ENCODE assay signal across 8 cellular contexts in the genomic region with DNA sequence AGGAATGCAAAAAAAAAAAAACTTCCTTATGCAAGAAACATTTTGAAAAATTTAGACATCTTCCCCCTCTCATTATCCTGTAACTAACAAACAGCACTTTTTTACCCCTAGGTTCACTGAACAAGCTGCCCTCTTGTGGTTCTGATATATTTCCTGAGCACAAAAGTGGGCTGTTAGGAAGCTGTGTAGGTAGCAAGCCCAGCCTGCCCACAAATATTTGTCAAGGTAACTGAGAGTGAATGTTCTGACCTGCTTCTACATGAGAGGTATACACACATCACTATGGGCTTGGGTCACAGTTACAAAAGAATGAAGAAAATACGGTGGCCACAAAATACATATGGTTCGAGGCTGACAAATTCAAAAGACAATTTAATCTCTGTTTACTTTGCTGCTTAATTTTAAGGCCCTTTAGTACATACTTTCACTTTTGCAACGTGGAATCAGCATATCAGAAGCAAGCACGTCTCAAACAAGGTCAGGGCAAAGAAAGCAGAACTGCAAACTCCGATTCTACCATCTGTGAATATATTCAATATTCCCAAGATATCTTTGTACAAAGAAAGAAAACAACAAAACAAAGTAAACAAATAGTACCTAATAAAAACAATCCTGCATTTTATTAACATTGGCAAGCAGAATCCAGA.
DNase-seq lines count a peak whose midpoint lies in the region; ATAC-seq, FAIRE-seq and TF ChIP-seq lines count a peak whose summit lies in the region.

No MANE protein-coding gene starts in this region.

- TF ChIP-seq RAD21 in neural cell (conservative IDR thresholded peaks at IDR 0.05), result no peak

- peak overlapping the region; percentile 84 for H3K4me3 Mint-ChIP-seq in activated CD4-positive, alpha-beta T cell treated with anti-CD3 and anti-CD28 coated beads, Interleukin-2, amount 10 ng/mL, durations not matched to agents 24 days and 14 days

- no peak overlapping the region for H3K4me2 ChIP-seq in neural cell (ENCODE audit: low read length)

- TF ChIP-seq EP300 in neural cell (conservative IDR thresholded peaks at IDR 0.05; ENCODE audit: poor library complexity, severe bottlenecking), result no peak

- no peak overlapping the region for H3K4me3 ChIP-seq in HUES64 (ENCODE audit: low read length)
- no peak overlapping the region for H3K4me3 ChIP-seq in neural cell (ENCODE audit: low read length)

- peak; percentile 75 for ATAC-seq in GM21423 (IDR thresholded peaks at IDR 0.05; ENCODE audit: unreplicated experiment)
- ATAC-seq in SK-N-SH treated with all-trans-retinoic acid at 6 μM for 48 hours, result peak; percentile 55

- FAIRE-seq in endometrium (lab: Jason Lieb, UNC), result peak; percentile 70

- H3K79me2 ChIP-seq in neural cell (replicated peaks; ENCODE audit: insufficient read depth, low read length), result no peaks in the 10 kb centered on the region

- H3K9me3 ChIP-seq in HUES64 (ENCODE audit: insufficient read depth, low read depth, low read length), result no peaks in the 10 kb centered on the region
- H3K9me3 ChIP-seq in neural cell (ENCODE audit: low read length), result no peaks in the 10 kb centered on the region

- H3K36me3 Mint-ChIP-seq in activated CD4-positive, alpha-beta T cell treated with anti-CD3 and anti-CD28 coated beads, Interleukin-2, amount 10 ng/mL, durations not matched to agents 24 days and 14 days (ENCODE audit: low read depth), result peaks cover 2% of the 10 kb centered on the region

- H3F3A ChIP-seq in neural cell (ENCODE audit: insufficient read depth, low read length, poor library complexity, severe bottlenecking), result no peaks in the 10 kb centered on the region

- H3K27ac Mint-ChIP-seq in activated CD4-positive, alpha-beta T cell treated with anti-CD3 and anti-CD28 coated beads, Interleukin-2, amount 10 ng/mL, durations not matched to agents 24 days and 14 days, result peak overlapping the region; percentile 84

- peak; percentile 82 for DNase-seq in activated CD4-positive, alpha-beta T cell treated with anti-CD3 and anti-CD28 coated beads, Interleukin-2, amount 10 ng/mL, durations not matched to agents 24 days and 14 days
- no peak for DNase-seq in activated CD4-positive, alpha-beta T cell treated with anti-CD3 and anti-CD28 coated beads, Interleukin-2, amount 50 U/mL, for 1 hour
- no peak for DNase-seq in T-helper 9 cell

- no peaks in the 10 kb centered on the region for H3K9me2 ChIP-seq in neural cell (ENCODE audit: insufficient read depth, low read length)

- H3K27me3 Mint-ChIP-seq in activated CD4-positive, alpha-beta T cell treated with anti-CD3 and anti-CD28 coated beads, Interleukin-2, amount 10 ng/mL, durations not matched to agents 24 days and 14 days, result no peaks in the 10 kb centered on the region

- H2AFZ ChIP-seq in neural cell (ENCODE audit: low read depth, low read length), result no peak overlapping the region

- H3K27ac ChIP-seq in HUES64 (ENCODE audit: low read depth, low read length) (peak overlapping the region; percentile 13; the same call in 1 of the 2 replicates), neural cell (ENCODE audit: low read length) (no peak overlapping the region)

- WGBS in HUES64, result 76% methylated on average over 5 of the region's 5 CpGs

- peaks cover 11% of the 10 kb centered on the region for H3K36me3 ChIP-seq in HUES64 (ENCODE audit: insufficient read depth, low read length)
- H3K36me3 ChIP-seq in neural cell (ENCODE audit: insufficient read depth, low read length), result no peaks in the 10 kb centered on the region

- H3K27me3 ChIP-seq in HUES64 (ENCODE audit: insufficient read depth, low read length), result no peaks in the 10 kb centered on the region
- no peaks in the 10 kb centered on the region for H3K27me3 ChIP-seq in neural cell (ENCODE audit: insufficient read depth, low read depth, low read length)

- no peaks in the 10 kb centered on the region for H4K20me1 ChIP-seq in neural cell (ENCODE audit: insufficient read depth)

- intact Hi-C loops in activated CD4-positive, alpha-beta T cell treated with anti-CD3 and anti-CD28 coated beads, Interleukin-2, amount 10 ng/mL, durations not matched to agents 24 days and 14 days (cut with micrococcal nuclease), result loop anchor here (2.0 to 10.0 kb wide), 6 partner anchors 76 to 168 kb away; partner anchors contain the start of gene RBM47

- peaks cover 11% of the 10 kb centered on the region for H3K4me1 ChIP-seq in HUES64 (ENCODE audit: insufficient read depth, low read length)

- no peak overlapping the region for H3K9ac ChIP-seq in HUES64 (ENCODE audit: low read depth, low read length)
- no peak overlapping the region for H3K9ac ChIP-seq in neural cell (ENCODE audit: low read length)

- TF ChIP-seq CTCF in neural cell (IDR thresholded peaks at IDR 0.05; ENCODE audit: poor library complexity, severe bottlenecking), result peak; percentile 10

- no peaks in the 10 kb centered on the region for H3K9me3 Mint-ChIP-seq in activated CD4-positive, alpha-beta T cell treated with anti-CD3 and anti-CD28 coated beads, Interleukin-2, amount 10 ng/mL, durations not matched to agents 24 days and 14 days

- H3K4me1 Mint-ChIP-seq in activated CD4-positive, alpha-beta T cell treated with anti-CD3 and anti-CD28 coated beads, Interleukin-2, amount 10 ng/mL, durations not matched to agents 24 days and 14 days, result peaks cover 40% of the 10 kb centered on the region

TF ChIP-seq in SK-N-SH treated with all-trans-retinoic acid at 6 μM for 48 hours, 23 proteins besides CTCF, POLR2A, EP300 and RAD21 (continues in another document):
- no peak for TF ChIP-seq RARB (CRISPR knock-in tag; IDR thresholded peaks at IDR 0.05)
- TF ChIP-seq ZC3H10 (CRISPR knock-in tag; IDR thresholded peaks at IDR 0.05), result no peak
- no peak for TF ChIP-seq SNAI2 (CRISPR knock-in tag; IDR thresholded peaks at IDR 0.05)
- TF ChIP-seq GLIS3 (CRISPR knock-in tag; IDR thresholded peaks at IDR 0.05), result no peak
- TF ChIP-seq, protein P1, sequence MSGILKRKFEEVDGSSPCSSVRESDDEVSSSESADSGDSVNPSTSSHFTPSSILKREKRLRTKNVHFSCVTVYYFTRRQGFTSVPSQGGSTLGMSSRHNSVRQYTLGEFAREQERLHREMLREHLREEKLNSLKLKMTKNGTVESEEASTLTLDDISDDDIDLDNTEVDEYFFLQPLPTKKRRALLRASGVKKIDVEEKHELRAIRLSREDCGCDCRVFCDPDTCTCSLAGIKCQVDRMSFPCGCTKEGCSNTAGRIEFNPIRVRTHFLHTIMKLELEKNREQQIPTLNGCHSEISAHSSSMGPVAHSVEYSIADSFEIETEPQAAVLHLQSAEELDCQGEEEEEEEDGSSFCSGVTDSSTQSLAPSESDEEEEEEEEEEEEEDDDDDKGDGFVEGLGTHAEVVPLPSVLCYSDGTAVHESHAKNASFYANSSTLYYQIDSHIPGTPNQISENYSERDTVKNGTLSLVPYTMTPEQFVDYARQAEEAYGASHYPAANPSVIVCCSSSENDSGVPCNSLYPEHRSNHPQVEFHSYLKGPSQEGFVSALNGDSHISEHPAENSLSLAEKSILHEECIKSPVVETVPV (CRISPR knock-in tag; IDR thresholded peaks at IDR 0.05), result no peak
- no peak for TF ChIP-seq ESRRG (CRISPR knock-in tag; IDR thresholded peaks at IDR 0.05)
- no peak for TF ChIP-seq TOX (CRISPR knock-in tag; IDR thresholded peaks at IDR 0.05; ENCODE audit: borderline replicate concordance)
- no peak for TF ChIP-seq ZFP3 (CRISPR knock-in tag; IDR thresholded peaks at IDR 0.05)
- TF ChIP-seq OSR1 (CRISPR knock-in tag; IDR thresholded peaks at IDR 0.05), result no peak
- no peak for TF ChIP-seq BACH2 (CRISPR knock-in tag; IDR thresholded peaks at IDR 0.05; ENCODE audit: borderline replicate concordance)

TF ChIP-seq in neural cell, 6 proteins besides CTCF, POLR2A, EP300 and RAD21:
- TF ChIP-seq REST (IDR thresholded peaks at IDR 0.05; ENCODE audit: borderline replicate concordance), result no peak
- no peak for TF ChIP-seq MXI1 (conservative IDR thresholded peaks at IDR 0.05; ENCODE audit: poor library complexity, severe bottlenecking)
- TF ChIP-seq TAF1 (IDR thresholded peaks at IDR 0.05; ENCODE audit: low read depth), result no peak
- TF ChIP-seq EZH2 (IDR thresholded peaks at IDR 0.05; ENCODE audit: borderline replicate concordance, insufficient read depth, low read length, poor library complexity, severe bottlenecking), result no peak
- no peak for TF ChIP-seq POLR2AphosphoS5 (IDR thresholded peaks at IDR 0.05)
- TF ChIP-seq SMC3 (conservative IDR thresholded peaks at IDR 0.05; ENCODE audit: poor library complexity), result no peak
